17 cellular contexts compared by ENCODE assay signal in the genomic region with DNA sequence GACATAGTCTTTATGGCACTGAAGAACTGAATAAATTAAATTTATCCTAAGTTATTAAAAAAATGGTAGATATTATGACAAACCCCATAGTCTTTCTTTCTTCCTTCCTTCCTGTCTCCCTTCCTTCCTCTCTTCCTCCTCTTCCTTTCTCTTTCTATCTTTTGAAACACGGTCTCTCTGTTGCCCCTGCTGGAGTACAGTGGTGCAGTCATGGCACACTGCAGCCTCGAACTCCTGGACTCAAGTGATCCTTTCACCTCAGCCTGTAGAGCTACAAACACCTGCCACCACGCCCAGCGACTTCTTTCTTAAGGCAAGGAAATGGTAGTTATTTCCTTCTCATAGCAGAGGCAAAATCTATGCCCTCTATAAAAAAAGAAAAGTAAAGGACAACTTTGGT.
DNase-seq lines count a peak whose midpoint lies in the region; ATAC-seq and TF ChIP-seq lines count a peak whose summit lies in the region.
"Had no signal": no experiment of that assay in that cellular context is flagged by ENCODE, and none has a peak within 500 bp of the region (broad histone marks: within the 10 kb centered on the region; RNA-seq: fewer than 3 reads in every experiment).

No MANE protein-coding gene starts in this region.

- no peak overlapping the region for H3K23ac ChIP-seq in mesenchymal stem cell (ENCODE audit: low read length in 2 of 2)

- H3K27ac ChIP-seq in A673 (ENCODE audit: low read depth, low read length, poor library complexity, severe bottlenecking) (no peak overlapping the region), mesenchymal stem cell (ENCODE audit: low read length, poor library complexity, severe bottlenecking) (no peak overlapping the region), spleen (no peak overlapping the region)

- peak overlapping the region; percentile 91 for H2AK5ac ChIP-seq in mesenchymal stem cell (ENCODE audit: low read length, severe bottlenecking)

- no peak for TF ChIP-seq POLR2A in spleen (IDR thresholded peaks at IDR 0.05)

- no peak overlapping the region for H3K4me3 Mint-ChIP-seq in chondrocyte (ENCODE audit: unreplicated experiment)
- H3K4me3 Mint-ChIP-seq: CD8-positive, alpha-beta T cell; HFFc6 had no signal

- no peak overlapping the region for H3K4ac ChIP-seq in mesenchymal stem cell (ENCODE audit: low read depth in 1 of 2, low read length in 2 of 2)

- no peak overlapping the region for H2BK12ac ChIP-seq in mesenchymal stem cell (ENCODE audit: low read length in 2 of 2)

- H3K9me3 Mint-ChIP-seq in chondrocyte (ENCODE audit: low read depth): no peaks in the 10 kb centered on the region
- H3K9me3 Mint-ChIP-seq: CD8-positive, alpha-beta T cell; HFFc6 had no signal

- H3K9me3 ChIP-seq in A673 (ENCODE audit: low read depth, low read length, poor library complexity, severe bottlenecking) (no peaks in the 10 kb centered on the region), mesenchymal stem cell (ENCODE audit: control insufficient read depth, low read length) (no peaks in the 10 kb centered on the region), spleen (no peaks in the 10 kb centered on the region)

- H3K36me3 ChIP-seq in A673 (ENCODE audit: insufficient read depth, low read length, poor library complexity, severe bottlenecking) (no peaks in the 10 kb centered on the region), mesenchymal stem cell (ENCODE audit: control insufficient read depth in 1 of 2, insufficient read depth in 2 of 2, low read depth in 1 of 2, low read length in 2 of 2) (no peaks in the 10 kb centered on the region), spleen (no peaks in the 10 kb centered on the region)

- 87% methylated on average over 2 of the region's 4 CpGs for WGBS in mesenchymal stem cell
- 76 to 85% (median 82%) methylated on average over 4 of the region's 4 CpGs for WGBS in spleen, 5 donors

- H3K14ac ChIP-seq in mesenchymal stem cell (ENCODE audit: low read length in 2 of 2): no peak overlapping the region

- no peak overlapping the region for H4K8ac ChIP-seq in mesenchymal stem cell (ENCODE audit: low read length)

- no peak overlapping the region for H2BK120ac ChIP-seq in mesenchymal stem cell (ENCODE audit: low read depth, low read length)

- TF ChIP-seq CTCF in A673 (conservative IDR thresholded peaks at IDR 0.05; ENCODE audit: low read depth, low read length) (peak; percentile 34; the same call in 1 of the 2 replicates), GM12874 (IDR thresholded peaks at IDR 0.05; ENCODE audit: insufficient read depth, low read depth, low read length) (0 out of 2 replicates have a peak, but pooled peaks have one; percentile 18), chondrocyte (IDR thresholded peaks at IDR 0.05) (peak; percentile 20), spleen (IDR thresholded peaks at IDR 0.05 in 8 of 11, conservative IDR thresholded peaks at IDR 0.05 in 3 of 11) (no peak)

- CTCF ChIA-PET in A673 (lab: Charles Lee): no interaction called here

- H3K18ac ChIP-seq in mesenchymal stem cell (ENCODE audit: low read depth in 1 of 2, low read length in 2 of 2): no peak overlapping the region

- H3K36me3 Mint-ChIP-seq in chondrocyte (ENCODE audit: low read depth): no peaks in the 10 kb centered on the region
- H3K36me3 Mint-ChIP-seq: CD8-positive, alpha-beta T cell had no signal

- no peak overlapping the region for H2BK5ac ChIP-seq in mesenchymal stem cell (ENCODE audit: low read depth, low read length, poor library complexity, severe bottlenecking)

- peaks cover 15% of the 10 kb centered on the region for H3K4me1 Mint-ChIP-seq in chondrocyte (ENCODE audit: low read depth)

- intact Hi-C loops in A673 (cut with micrococcal nuclease; ENCODE audit: unreplicated experiment) (no loop called here), spleen (cut with DNase I; ENCODE audit: low total_unique reads) (no loop called here)

- DNase-seq in A673 (ENCODE audit: low spot score) (no peak), chondrocyte (ENCODE audit: low spot score) (no peak), mesenchymal stem cell (no peak), GOT3 (lab: John Stamatoyannopoulos, UW) (no peak), spleen (no peak)
- DNase-seq: ACHN; CD8-positive, alpha-beta T cell; EL; HFFc6; KG1; NCI-H1092; NCI-H1694; NCI-H2107; NCI-H345; SHP77 had no signal

- no peak overlapping the region for H2AFZ ChIP-seq in mesenchymal stem cell (ENCODE audit: low read depth, low read length)

- no peaks in the 10 kb centered on the region for H3K27me3 Mint-ChIP-seq in chondrocyte (ENCODE audit: low read depth)

- no peak overlapping the region for H3K27ac Mint-ChIP-seq in chondrocyte (ENCODE audit: unreplicated experiment)
- H3K27ac Mint-ChIP-seq: CD8-positive, alpha-beta T cell; HFFc6 had no signal

- no peaks in the 10 kb centered on the region for H3K27me3 ChIP-seq in A673 (replicated peaks; ENCODE audit: insufficient read depth, low read depth, low read length, poor library complexity)
- no peaks in the 10 kb centered on the region for H3K27me3 ChIP-seq in mesenchymal stem cell (ENCODE audit: control insufficient read depth in 1 of 2, insufficient read depth in 1 of 2, low read length in 2 of 2)
- H3K27me3 ChIP-seq in spleen (replicated peaks in 1 of 7): peaks cover 0 to under 1% (median 0%) of the 10 kb centered on the region in 7 donors

- no peak overlapping the region for H4K91ac ChIP-seq in mesenchymal stem cell (ENCODE audit: low read length)

- H3K79me1 ChIP-seq in mesenchymal stem cell (replicated peaks; ENCODE audit: low read length, poor library complexity, severe bottlenecking): peaks cover 2% of the 10 kb centered on the region

- POLR2A ChIA-PET in A673 (lab: Charles Lee; ENCODE audit: low non-redundant PET): no interaction called here

- BruUV-seq in A673 (replicated peaks; lab: Mats Ljungman, UMichigan): no TSS peak

- no peak for ATAC-seq in GM18520 (IDR thresholded peaks at IDR 0.05; ENCODE audit: unreplicated experiment)
- ATAC-seq: CD8-positive, alpha-beta T cell had no signal

- H3K9ac ChIP-seq in mesenchymal stem cell (ENCODE audit: low read length): no peak overlapping the region

- H2BK15ac ChIP-seq in mesenchymal stem cell (ENCODE audit: low read depth, poor library complexity, severe bottlenecking): no peak overlapping the region

- no peaks in the 10 kb centered on the region for H3K4me1 ChIP-seq in A673 (ENCODE audit: insufficient read depth, low read length, poor library complexity, severe bottlenecking)
- H3K4me1 ChIP-seq in mesenchymal stem cell (ENCODE audit: control insufficient read depth, insufficient read depth, low read depth, low read length): peaks cover 4% of the 10 kb centered on the region
- H3K4me1 ChIP-seq in spleen: no peaks in the 10 kb centered on the region

- H3K4me3 ChIP-seq in A673 (ENCODE audit: low read depth, low read length, poor library complexity, severe bottlenecking) (no peak overlapping the region), mesenchymal stem cell (ENCODE audit: insufficient read depth in 1 of 2, low read depth in 1 of 2, low read length in 2 of 2) (no peak overlapping the region), spleen (no peak overlapping the region)

- no peak overlapping the region for H3K4me2 ChIP-seq in mesenchymal stem cell (ENCODE audit: low read length, poor library complexity, severe bottlenecking)

Comparison
In these comparisons a context has a peak if more than half of its experiments do, and no peak if none do; other contexts are left out.
1. CTCF ChIP-seq: peak in A673 (single experiment), GM12874 (single experiment) and chondrocyte (single experiment); none in spleen (0 of 11).